Comparison of ENCODE assay signal across 10 cellular contexts in genomic region chr12:79451988-79452387, GRCh38.
DNase-seq lines count a peak whose midpoint lies in the region; ATAC-seq and TF ChIP-seq lines count a peak whose summit lies in the region.
"Had no signal": no experiment of that assay in that cellular context is flagged by ENCODE, and none has a peak within 500 bp of the region (broad histone marks: within the 10 kb centered on the region; RNA-seq: fewer than 3 reads in every experiment).

No MANE protein-coding gene starts in this region.

- no peaks in the 10 kb centered on the region for H3K9me3 Mint-ChIP-seq in Caco-2 (ENCODE audit: unreplicated experiment)
- H3K9me3 Mint-ChIP-seq: activated B cell treated with CpG ODN at 0.5 μM for 24 hours had no signal

- no peaks in the 10 kb centered on the region for H3K27me3 Mint-ChIP-seq in Caco-2 (ENCODE audit: insufficient read depth, unreplicated experiment)
- H3K27me3 Mint-ChIP-seq: activated B cell treated with CpG ODN at 0.5 μM for 24 hours had no signal

- H3K36me3 Mint-ChIP-seq in Caco-2 (ENCODE audit: insufficient read depth, unreplicated experiment): no peaks in the 10 kb centered on the region

- ATAC-seq in lower lobe of right lung: peak; percentile 41 to 51
- ATAC-seq in upper lobe of left lung (ENCODE audit: low FRiP score in 2 of 2): peak; percentile 17 to 66

- WGBS in upper lobe of left lung, 2 donors: 78 to 80% methylated on average over 6 of the region's 6 CpGs

- TF ChIP-seq CTCF in coronary artery (IDR thresholded peaks at IDR 0.05) (no peak), lower lobe of right lung (IDR thresholded peaks at IDR 0.05) (no peak), upper lobe of left lung (IDR thresholded peaks at IDR 0.05) (no peak), Caco-2 (IDR thresholded peaks at IDR 0.05; ENCODE audit: insufficient read depth in 1 of 2, low read depth in 1 of 2, low read length in 1 of 2, severe bottlenecking in 1 of 2, unreplicated experiment in 1 of 2) (no peak)

- H3K27me3 ChIP-seq in lower lobe of right lung (ENCODE audit: low read depth) (no peaks in the 10 kb centered on the region), upper lobe of left lung (no peaks in the 10 kb centered on the region), Caco-2 (replicated peaks; ENCODE audit: control insufficient read depth, insufficient read depth, low read length) (no peaks in the 10 kb centered on the region)

- H3K4me1 ChIP-seq in lower lobe of right lung: no peaks in the 10 kb centered on the region
- H3K4me1 ChIP-seq in upper lobe of left lung: no peaks in the 10 kb centered on the region
- peaks cover 29% of the 10 kb centered on the region for H3K4me1 ChIP-seq in Caco-2

- POLR2A ChIA-PET in Caco-2 (lab: Charles Lee): no interaction called here

- intact Hi-C loops in lower lobe of right lung (cut with DNase I): no loop called here
- intact Hi-C loops in Caco-2 (cut with micrococcal nuclease; ENCODE audit: unreplicated experiment): no loop called here

- H3K4me1 Mint-ChIP-seq in Caco-2 (ENCODE audit: low read depth, unreplicated experiment): peaks cover 32% of the 10 kb centered on the region
- H3K4me1 Mint-ChIP-seq: activated B cell treated with CpG ODN at 0.5 μM for 24 hours had no signal

- H3K27ac ChIP-seq in coronary artery (peak overlapping the region; percentile 45 to 57), lower lobe of right lung (no peak overlapping the region), upper lobe of left lung (no peak overlapping the region)

- no peaks in the 10 kb centered on the region for H3K9me3 ChIP-seq in lower lobe of right lung
- no peaks in the 10 kb centered on the region for H3K9me3 ChIP-seq in upper lobe of left lung
- no peaks in the 10 kb centered on the region for H3K9me3 ChIP-seq in Caco-2

- peak; percentile 87 for DNase-seq in NCI-H1694 treated with DMSO at 0.1 percent for 48 hours (lab: John Stamatoyannopoulos, UW)
- DNase-seq in coronary artery (ENCODE audit: low spot score): peak; percentile 84
- no peak for DNase-seq in lower lobe of right lung
- DNase-seq in upper lobe of left lung: peak in 1 of 2 donors; percentile 21
- DNase-seq in Caco-2: no peak
- no peak for DNase-seq in inferior parietal cortex (ENCODE audit: extremely low spot score)
- no peak for DNase-seq in NOMO-1 treated with DMSO at 0.1 percent for 48 hours (lab: John Stamatoyannopoulos, UW; ENCODE audit: unreplicated experiment)
- no peak for DNase-seq in NK-92 (lab: John Stamatoyannopoulos, UW; ENCODE audit: unreplicated experiment)
- DNase-seq: activated B cell treated with CpG ODN at 0.5 μM for 24 hours, Kasumi-1 had no signal

- CTCF ChIA-PET in Caco-2 (lab: Charles Lee): no interaction called here

- TF ChIP-seq POLR2A in upper lobe of left lung (IDR thresholded peaks at IDR 0.05): no peak

- TF ChIP-seq EP300 in upper lobe of left lung (IDR thresholded peaks at IDR 0.05): no peak

- BruUV-seq in Caco-2 (replicated peaks; lab: Mats Ljungman, UMichigan): no TSS peak

- H3K36me3 ChIP-seq in lower lobe of right lung (no peaks in the 10 kb centered on the region), upper lobe of left lung (no peaks in the 10 kb centered on the region), Caco-2 (ENCODE audit: control insufficient read depth, insufficient read depth, low read length) (no peaks in the 10 kb centered on the region)

- H3K27ac Mint-ChIP-seq in Caco-2 (ENCODE audit: unreplicated experiment): no peak overlapping the region
- H3K27ac Mint-ChIP-seq: activated B cell treated with CpG ODN at 0.5 μM for 24 hours had no signal

- H3K4me3 Mint-ChIP-seq in Caco-2 (ENCODE audit: unreplicated experiment): no peak overlapping the region
- H3K4me3 Mint-ChIP-seq: activated B cell treated with CpG ODN at 0.5 μM for 24 hours had no signal

- peak overlapping the region; percentile 47 for H3K4me3 ChIP-seq in coronary artery
- no peak overlapping the region for H3K4me3 ChIP-seq in lower lobe of right lung
- H3K4me3 ChIP-seq in upper lobe of left lung: no peak overlapping the region
- no peak overlapping the region for H3K4me3 ChIP-seq in Caco-2 (ENCODE audit: low read depth, low read length)

Comparison
In these comparisons a context has a peak if more than half of its experiments do, and no peak if none do; other contexts are left out.
1. DNase-seq: peak in NCI-H1694 treated with DMSO at 0.1 percent for 48 hours (single experiment) and coronary artery (single experiment); none in lower lobe of right lung (single experiment), Caco-2 (0 of 2), inferior parietal cortex (single experiment), NOMO-1 treated with DMSO at 0.1 percent for 48 hours (single experiment) and NK-92 (single experiment).
2. H3K27ac ChIP-seq: peak in coronary artery (2 of 2); none in lower lobe of right lung (single experiment) and upper lobe of left lung (0 of 4).